In genomic region chr6:54718541-54719023, GRCh38 we compare ENCODE assay signal across 12 cellular contexts.
DNase-seq lines count a peak whose midpoint lies in the region; ATAC-seq and TF ChIP-seq lines count a peak whose summit lies in the region.
"Had no signal": no experiment of that assay in that cellular context is flagged by ENCODE, and none has a peak within 500 bp of the region (broad histone marks: within the 10 kb centered on the region; RNA-seq: fewer than 3 reads in every experiment).

No MANE protein-coding gene starts in this region.

- H3K27ac ChIP-seq in colonic mucosa (peak overlapping the region; percentile 60), neural progenitor cell (no peak overlapping the region)

- H3K27me3 Mint-ChIP-seq in neural progenitor cell (ENCODE audit: insufficient read depth, low read depth) = no peaks in the 10 kb centered on the region

- no peak for ATAC-seq in HG02763 (IDR thresholded peaks at IDR 0.05; ENCODE audit: unreplicated experiment)
- ATAC-seq in HG03135 (IDR thresholded peaks at IDR 0.05; ENCODE audit: unreplicated experiment) = no peak

- POLR2A ChIA-PET in HEK293T (lab: Yijun Ruan, JAX) = interaction anchor here (1.2 to 1.3 kb wide), 2 partner anchors 83 to 160 kb away, joined by 3 read pairs; no protein-coding TSS in a partner anchor

- H3K36me3 ChIP-seq in colonic mucosa = no peaks in the 10 kb centered on the region
- no peaks in the 10 kb centered on the region for H3K36me3 ChIP-seq in neural progenitor cell

- DNase-seq in HEK293T (ENCODE audit: extremely low spot score) (peak; percentile 15), NCI-H2081 treated with DMSO at 0.1 percent for 48 hours (lab: John Stamatoyannopoulos, UW) (peak; percentile 94), colonic mucosa (peak; percentile 64), neural progenitor cell (ENCODE audit: low spot score) (peak; percentile 18), SIG-M5 (lab: John Stamatoyannopoulos, UW) (no peak), UCSD-AML1 (lab: John Stamatoyannopoulos, UW; ENCODE audit: unreplicated experiment) (no peak)
- DNase-seq: activated CD4-positive, alpha-beta T cell treated with anti-CD3 and anti-CD28 coated beads for 1 hour; activated T-cell treated with anti-CD3 and anti-CD28 coated beads, Interleukin-2, amount 50 U/mL, for 1 hour had no signal

- TF ChIP-seq CTCF in colonic mucosa (IDR thresholded peaks at IDR 0.05) = no peak
- no peak for TF ChIP-seq CTCF in neural progenitor cell (IDR thresholded peaks at IDR 0.05)

- H3K9me3 Mint-ChIP-seq in neural progenitor cell = no peaks in the 10 kb centered on the region
- H3K9me3 Mint-ChIP-seq: natural killer cell had no signal

- H3K4me2 ChIP-seq in neural progenitor cell = peak overlapping the region; percentile 25

- peak overlapping the region; percentile 39 for H3K27ac Mint-ChIP-seq in neural progenitor cell
- H3K27ac Mint-ChIP-seq: natural killer cell had no signal

- H3K79me2 ChIP-seq in neural progenitor cell (ENCODE audit: low read depth) = no peaks in the 10 kb centered on the region

- no peak overlapping the region for H3K4me3 ChIP-seq in colonic mucosa
- no peak overlapping the region for H3K4me3 ChIP-seq in neural progenitor cell

- H3K4me1 ChIP-seq in colonic mucosa = no peaks in the 10 kb centered on the region
- H3K4me1 ChIP-seq in neural progenitor cell = peaks cover 23% of the 10 kb centered on the region

- no peaks in the 10 kb centered on the region for H3K27me3 ChIP-seq in colonic mucosa
- no peaks in the 10 kb centered on the region for H3K27me3 ChIP-seq in neural progenitor cell
- H3K27me3 ChIP-seq: dorsolateral prefrontal cortex had no signal

- peaks cover 4% of the 10 kb centered on the region for H3F3A ChIP-seq in neural progenitor cell (ENCODE audit: low read depth)

- H3K36me3 Mint-ChIP-seq in neural progenitor cell = no peaks in the 10 kb centered on the region
- H3K36me3 Mint-ChIP-seq: natural killer cell had no signal

- H2AFZ ChIP-seq in neural progenitor cell (replicated peaks) = no peak overlapping the region

- H4K20me1 ChIP-seq in neural progenitor cell (ENCODE audit: low read depth) = no peaks in the 10 kb centered on the region

- H3K9ac ChIP-seq in colonic mucosa (ENCODE audit: low read depth in 2 of 2, low read length in 2 of 2) (peak overlapping the region in 1 of 2 donors; percentile 54), neural progenitor cell (no peak overlapping the region)

- no peak overlapping the region for H3K4me3 Mint-ChIP-seq in neural progenitor cell
- H3K4me3 Mint-ChIP-seq: natural killer cell had no signal

- H3K4me1 Mint-ChIP-seq in neural progenitor cell = peaks cover 32% of the 10 kb centered on the region
- H3K4me1 Mint-ChIP-seq: natural killer cell had no signal

- CTCF ChIA-PET in HEK293T (lab: Yijun Ruan, JAX) = interaction anchor here (0.6 to 2.2 kb wide), 14 partner anchors 10 to 547 kb away, joined by 3 to 14 read pairs (median 4); no protein-coding TSS in a partner anchor

- H3K9me3 ChIP-seq in colonic mucosa (no peaks in the 10 kb centered on the region), neural progenitor cell (ENCODE audit: low read depth) (no peaks in the 10 kb centered on the region)

- intact Hi-C loops in colonic mucosa (cut with DNase I) = loop anchor here (10.0 kb wide), 2 partner anchors 126 to 346 kb away; partner anchors contain the start of gene FAM83B

TF ChIP-seq in HEK293T, 16 proteins besides CTCF, POLR2A, EP300 and RAD21:
- TF ChIP-seq ELF4 (IDR thresholded peaks at IDR 0.05) (no peak), HDGF (IDR thresholded peaks at IDR 0.05; ENCODE audit: borderline replicate concordance) (no peak), TARDBP (IDR thresholded peaks at IDR 0.05) (no peak)
- TF ChIP-seq, protein P1, sequence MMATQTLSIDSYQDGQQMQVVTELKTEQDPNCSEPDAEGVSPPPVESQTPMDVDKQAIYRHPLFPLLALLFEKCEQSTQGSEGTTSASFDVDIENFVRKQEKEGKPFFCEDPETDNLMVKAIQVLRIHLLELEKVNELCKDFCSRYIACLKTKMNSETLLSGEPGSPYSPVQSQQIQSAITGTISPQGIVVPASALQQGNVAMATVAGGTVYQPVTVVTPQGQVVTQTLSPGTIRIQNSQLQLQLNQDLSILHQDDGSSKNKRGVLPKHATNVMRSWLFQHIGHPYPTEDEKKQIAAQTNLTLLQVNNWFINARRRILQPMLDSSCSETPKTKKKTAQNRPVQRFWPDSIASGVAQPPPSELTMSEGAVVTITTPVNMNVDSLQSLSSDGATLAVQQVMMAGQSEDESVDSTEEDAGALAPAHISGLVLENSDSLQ (IDR thresholded peaks at IDR 0.05) = peak; percentile 44

Comparison
In these comparisons a context has a peak if more than half of its experiments do, and no peak if none do; other contexts are left out.
1. DNase-seq: peak in HEK293T (single experiment), NCI-H2081 treated with DMSO at 0.1 percent for 48 hours (single experiment), colonic mucosa (single experiment) and neural progenitor cell (single experiment); none in SIG-M5 (single experiment) and UCSD-AML1 (single experiment).